Comparison of ENCODE assay signal across 8 cellular contexts in the genomic region with DNA sequence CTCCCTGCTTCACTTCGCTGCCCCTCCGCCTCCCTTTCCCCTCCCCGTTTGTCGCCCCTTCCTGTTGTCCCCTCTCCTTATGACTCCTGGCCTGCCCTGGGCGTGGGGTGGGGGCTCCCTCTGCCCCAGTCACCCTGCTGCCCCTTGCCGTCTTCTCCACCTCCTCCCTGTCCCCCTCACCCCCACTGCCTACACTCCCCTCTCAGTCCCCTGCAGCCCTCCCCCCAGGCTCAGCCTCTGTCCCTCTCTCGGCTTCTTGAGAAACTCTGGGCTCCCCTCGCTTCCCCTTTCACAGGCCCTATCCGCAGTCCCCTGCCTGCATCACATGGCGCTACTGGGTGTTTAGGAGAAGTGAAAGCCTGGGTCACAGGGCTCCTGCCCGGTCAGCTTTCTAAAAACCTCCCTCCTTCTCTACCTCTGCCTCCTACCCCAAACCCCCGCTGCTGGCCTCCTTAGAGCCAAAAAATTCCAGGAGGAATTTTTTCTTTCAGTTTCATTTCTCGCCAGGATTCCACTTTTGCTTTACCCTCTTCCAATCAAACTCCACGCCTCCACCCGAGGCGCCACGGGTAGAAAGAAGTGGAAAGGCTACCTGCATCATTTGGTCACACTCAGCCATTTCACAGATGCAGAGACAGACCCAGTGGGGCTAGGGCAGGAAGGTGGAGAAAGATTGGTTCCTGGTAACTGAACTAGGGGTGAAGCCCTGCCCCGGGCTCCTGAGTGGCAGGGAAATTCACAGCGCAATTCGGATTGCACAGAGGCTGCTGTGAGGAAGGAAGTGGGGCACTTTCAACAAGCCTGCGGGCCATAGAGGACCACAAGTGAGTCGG. TPM values are rescaled to one million over a fixed set of nuclear protein-coding genes. Genes with fewer than 3 reads are reported as not detected.
DNase-seq lines count a peak whose midpoint lies in the region; ATAC-seq and TF ChIP-seq lines count a peak whose summit lies in the region.

A gene (minus strand): TSS at position 268 of the 833 bp plus-strand sequence. CDS start 625 bp downstream, outside the sequence.

- H3K27me3 ChIP-seq in skeletal muscle tissue (ENCODE audit: control insufficient read depth in 3 of 3, insufficient read depth in 3 of 3, low read length in 3 of 3), result peaks cover 0 to 11% (median 4%) of the 10 kb centered on the region in 3 donors

- TF ChIP-seq POLR2A in GM18505 (IDR thresholded peaks at IDR 0.05; ENCODE audit: borderline replicate concordance, extremely low read depth, insufficient read depth, insufficient read length), result peak; percentile 55

- in situ Hi-C loops in astrocyte of the cerebellum (cut with HindIII; ENCODE audit: low sequenced_read_pairs), result no loop called here

- peak within 1 kb of the TSS; percentile 79 for H3K27ac ChIP-seq in skeletal muscle tissue (ENCODE audit: low read depth, low read length)

- H3K4me1 ChIP-seq in skeletal muscle tissue (ENCODE audit: control insufficient read depth in 3 of 3, insufficient read depth in 3 of 3, low read length in 3 of 3), result peaks cover 7 to 14% (median 11%) of the 10 kb centered on the region in 3 donors

- DNase-seq in NOMO-1 treated with DMSO at 0.1 percent for 48 hours (lab: John Stamatoyannopoulos, UW; ENCODE audit: unreplicated experiment) (peak; percentile 97), astrocyte of the cerebellum (ENCODE audit: low read depth) (no peak), NCI-H1436 (lab: John Stamatoyannopoulos, UW) (no peak), SHP77 treated with DMSO at 0.1 percent for 48 hours (lab: John Stamatoyannopoulos, UW) (no peak)

- peak within 1 kb of the TSS; percentile 20 for H3K4me3 ChIP-seq in astrocyte of the cerebellum (ENCODE audit: low read depth, low read length)
- H3K4me3 ChIP-seq in iPS-18c (ENCODE audit: insufficient read depth, low read depth, low read length), result peak within 1 kb of the TSS; percentile 57
- peak within 1 kb of the TSS; percentile 72 to 80 (median 77) for H3K4me3 ChIP-seq in skeletal muscle tissue (ENCODE audit: low read length in 3 of 3)

- no peaks in the 10 kb centered on the region for H3K36me3 ChIP-seq in skeletal muscle tissue (ENCODE audit: control insufficient read depth in 3 of 3, insufficient read depth in 3 of 3, low read length in 3 of 3)

- peak; percentile 66 for ATAC-seq in GM18505 (IDR thresholded peaks at IDR 0.05; ENCODE audit: unreplicated experiment)
- peak; percentile 78 for ATAC-seq in HG02571 (IDR thresholded peaks at IDR 0.05; ENCODE audit: unreplicated experiment)

- H3K9ac ChIP-seq in skeletal muscle tissue (ENCODE audit: low read depth in 1 of 3, low read length in 3 of 3), result peak within 1 kb of the TSS; percentile 69 to 76 (median 71)

- H3K9me3 ChIP-seq in iPS-18c (ENCODE audit: control insufficient read depth, insufficient read depth, low read length) (peaks cover 2% of the 10 kb centered on the region), skeletal muscle tissue (ENCODE audit: control insufficient read depth in 3 of 3, low read length in 3 of 3) (no peaks in the 10 kb centered on the region)

- no peak for TF ChIP-seq CTCF in astrocyte of the cerebellum (IDR thresholded peaks at IDR 0.05; ENCODE audit: low read depth, low read length, missing control alignments)

RNA-seq across cellular contexts. Expression of the gene that starts here (rescaled TPM):
- 16.7 TPM for total RNA-seq in skeletal muscle tissue

Comparison
In these comparisons a context has a peak if more than half of its experiments do, and no peak if none do; other contexts are left out.
1. H3K4me3 ChIP-seq: peak in every context shown above with its lines; median percentile 77 in skeletal muscle tissue; 57 in iPS-18c; 20 in astrocyte of the cerebellum.